1 cellular context compared by ENCODE assay signal in the genomic region with DNA sequence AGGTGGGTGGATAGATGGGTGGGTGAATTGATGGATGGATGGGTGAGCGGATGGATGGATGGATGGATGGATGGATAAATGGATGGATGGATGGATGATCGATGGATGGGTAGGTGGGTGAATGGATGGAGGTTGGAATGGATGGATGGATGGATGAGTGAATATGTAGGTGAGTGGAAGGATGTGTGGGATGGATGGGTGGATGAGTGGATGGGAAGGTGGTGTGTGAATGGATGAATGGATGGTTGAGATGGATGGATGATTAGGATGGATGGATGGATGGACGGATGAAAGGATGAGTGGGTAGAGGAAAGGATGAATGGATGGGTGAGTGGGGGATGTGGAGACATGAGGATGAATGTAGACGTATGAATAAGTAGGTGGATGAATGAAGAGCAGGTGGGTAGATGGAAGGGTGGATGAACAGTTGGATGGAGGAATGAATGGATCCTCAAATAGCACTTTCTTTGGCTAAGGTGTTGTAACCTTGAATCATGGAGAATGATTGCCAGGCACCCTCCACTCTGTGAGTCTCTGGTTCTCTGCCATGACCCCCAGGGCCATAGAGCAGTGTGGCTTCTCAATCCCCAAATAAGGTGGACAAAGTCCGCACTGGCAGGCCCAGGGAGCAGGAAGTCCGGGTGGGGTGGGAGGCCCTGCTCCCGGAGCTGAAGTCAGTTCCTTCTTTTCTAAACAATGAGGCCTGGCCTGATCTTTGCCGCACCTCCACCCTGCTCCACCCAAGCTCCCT.
TF ChIP-seq lines count a peak whose summit lies in the region.

No MANE protein-coding gene starts in this region.

TF ChIP-seq in HepG2, 621 proteins besides CTCF, POLR2A, EP300 and RAD21 (continued from another document and continues in another):
- no peak for TF ChIP-seq STAT6 (CRISPR knock-in tag; IDR thresholded peaks at IDR 0.05; ENCODE audit: borderline replicate concordance)
- TF ChIP-seq, protein P1, sequence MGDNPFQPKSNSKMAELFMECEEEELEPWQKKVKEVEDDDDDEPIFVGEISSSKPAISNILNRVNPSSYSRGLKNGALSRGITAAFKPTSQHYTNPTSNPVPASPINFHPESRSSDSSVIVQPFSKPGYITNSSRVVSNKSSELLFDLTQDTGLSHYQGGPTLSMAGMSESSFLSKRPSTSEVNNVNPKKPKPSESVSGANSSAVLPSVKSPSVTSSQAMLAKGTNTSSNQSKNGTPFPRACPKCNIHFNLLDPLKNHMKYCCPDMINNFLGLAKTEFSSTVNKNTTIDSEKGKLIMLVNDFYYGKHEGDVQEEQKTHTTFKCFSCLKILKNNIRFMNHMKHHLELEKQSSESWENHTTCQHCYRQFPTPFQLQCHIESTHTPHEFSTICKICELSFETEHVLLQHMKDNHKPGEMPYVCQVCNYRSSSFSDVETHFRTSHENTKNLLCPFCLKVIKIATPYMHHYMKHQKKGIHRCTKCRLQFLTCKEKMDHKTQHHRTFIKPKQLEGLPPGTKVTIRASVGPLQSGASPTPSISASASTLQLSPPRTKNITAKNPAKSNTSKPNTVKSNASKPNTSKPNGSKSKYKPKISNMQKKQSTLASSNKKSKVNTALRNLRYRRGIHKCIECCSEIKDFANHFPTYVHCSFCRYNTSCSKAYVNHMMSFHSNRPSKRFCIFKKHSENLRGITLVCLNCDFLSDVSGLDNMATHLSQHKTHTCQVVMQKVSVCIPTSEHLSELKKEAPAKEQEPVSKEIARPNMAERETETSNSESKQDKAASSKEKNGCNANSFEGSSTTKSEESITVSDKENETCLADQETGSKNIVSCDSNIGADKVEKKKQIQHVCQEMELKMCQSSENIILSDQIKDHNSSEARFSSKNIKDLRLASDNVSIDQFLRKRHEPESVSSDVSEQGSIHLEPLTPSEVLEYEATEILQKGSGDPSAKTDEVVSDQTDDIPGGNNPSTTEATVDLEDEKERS (CRISPR knock-in tag; IDR thresholded peaks at IDR 0.05): 0 out of 2 replicates have a peak, but pooled peaks have one; percentile 35
- no peak for TF ChIP-seq MNT (IDR thresholded peaks at IDR 0.05)
- TF ChIP-seq ARID2 (CRISPR knock-in tag; IDR thresholded peaks at IDR 0.05; ENCODE audit: borderline replicate concordance): no peak
- no peak for TF ChIP-seq ZBTB1 (CRISPR knock-in tag; IDR thresholded peaks at IDR 0.05; ENCODE audit: borderline replicate concordance)
- TF ChIP-seq MAFK (conservative IDR thresholded peaks at IDR 0.05 in 1 of 2, IDR thresholded peaks at IDR 0.05 in 1 of 2; ENCODE audit: low read length in 2 of 2): no peak
- no peak; the same call in 1 of the 2 replicates for TF ChIP-seq ZNF614 (CRISPR knock-in tag; IDR thresholded peaks at IDR 0.05; ENCODE audit: borderline replicate concordance)
- TF ChIP-seq, protein P2, sequence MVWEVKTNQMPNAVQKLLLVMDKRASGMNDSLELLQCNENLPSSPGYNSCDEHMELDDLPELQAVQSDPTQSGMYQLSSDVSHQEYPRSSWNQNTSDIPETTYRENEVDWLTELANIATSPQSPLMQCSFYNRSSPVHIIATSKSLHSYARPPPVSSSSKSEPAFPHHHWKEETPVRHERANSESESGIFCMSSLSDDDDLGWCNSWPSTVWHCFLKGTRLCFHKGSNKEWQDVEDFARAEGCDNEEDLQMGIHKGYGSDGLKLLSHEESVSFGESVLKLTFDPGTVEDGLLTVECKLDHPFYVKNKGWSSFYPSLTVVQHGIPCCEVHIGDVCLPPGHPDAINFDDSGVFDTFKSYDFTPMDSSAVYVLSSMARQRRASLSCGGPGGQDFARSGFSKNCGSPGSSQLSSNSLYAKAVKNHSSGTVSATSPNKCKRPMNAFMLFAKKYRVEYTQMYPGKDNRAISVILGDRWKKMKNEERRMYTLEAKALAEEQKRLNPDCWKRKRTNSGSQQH (CRISPR knock-in tag; IDR thresholded peaks at IDR 0.05; ENCODE audit: low read depth): peak; percentile 68; the same call in 1 of the 2 replicates
- no peak for TF ChIP-seq ZNF773 (CRISPR knock-in tag; IDR thresholded peaks at IDR 0.05; ENCODE audit: borderline replicate concordance)
- TF ChIP-seq ZNF101 (CRISPR knock-in tag; IDR thresholded peaks at IDR 0.05; ENCODE audit: borderline replicate concordance, low read depth): no peak
- TF ChIP-seq, protein P3, sequence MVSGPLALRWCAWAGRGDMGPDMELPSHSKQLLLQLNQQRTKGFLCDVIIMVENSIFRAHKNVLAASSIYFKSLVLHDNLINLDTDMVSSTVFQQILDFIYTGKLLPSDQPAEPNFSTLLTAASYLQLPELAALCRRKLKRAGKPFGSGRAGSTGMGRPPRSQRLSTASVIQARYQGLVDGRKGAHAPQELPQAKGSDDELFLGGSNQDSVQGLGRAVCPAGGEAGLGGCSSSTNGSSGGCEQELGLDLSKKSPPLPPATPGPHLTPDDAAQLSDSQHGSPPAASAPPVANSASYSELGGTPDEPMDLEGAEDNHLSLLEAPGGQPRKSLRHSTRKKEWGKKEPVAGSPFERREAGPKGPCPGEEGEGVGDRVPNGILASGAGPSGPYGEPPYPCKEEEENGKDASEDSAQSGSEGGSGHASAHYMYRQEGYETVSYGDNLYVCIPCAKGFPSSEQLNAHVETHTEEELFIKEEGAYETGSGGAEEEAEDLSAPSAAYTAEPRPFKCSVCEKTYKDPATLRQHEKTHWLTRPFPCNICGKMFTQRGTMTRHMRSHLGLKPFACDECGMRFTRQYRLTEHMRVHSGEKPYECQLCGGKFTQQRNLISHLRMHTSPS (CRISPR knock-in tag; IDR thresholded peaks at IDR 0.05; ENCODE audit: low read depth): no peak
- TF ChIP-seq, protein P4, sequence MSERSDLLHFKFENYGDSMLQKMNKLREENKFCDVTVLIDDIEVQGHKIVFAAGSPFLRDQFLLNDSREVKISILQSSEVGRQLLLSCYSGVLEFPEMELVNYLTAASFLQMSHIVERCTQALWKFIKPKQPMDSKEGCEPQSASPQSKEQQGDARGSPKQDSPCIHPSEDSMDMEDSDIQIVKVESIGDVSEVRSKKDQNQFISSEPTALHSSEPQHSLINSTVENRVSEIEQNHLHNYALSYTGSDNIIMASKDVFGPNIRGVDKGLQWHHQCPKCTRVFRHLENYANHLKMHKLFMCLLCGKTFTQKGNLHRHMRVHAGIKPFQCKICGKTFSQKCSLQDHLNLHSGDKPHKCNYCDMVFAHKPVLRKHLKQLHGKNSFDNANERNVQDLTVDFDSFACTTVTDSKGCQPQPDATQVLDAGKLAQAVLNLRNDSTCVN (CRISPR knock-in tag; IDR thresholded peaks at IDR 0.05; ENCODE audit: borderline replicate concordance): peak; percentile 59; the same call in 1 of the 2 replicates
- no peak for TF ChIP-seq ZEB1 (IDR thresholded peaks at IDR 0.05; ENCODE audit: insufficient replicate concordance, low read depth)
- TF ChIP-seq, protein P5, sequence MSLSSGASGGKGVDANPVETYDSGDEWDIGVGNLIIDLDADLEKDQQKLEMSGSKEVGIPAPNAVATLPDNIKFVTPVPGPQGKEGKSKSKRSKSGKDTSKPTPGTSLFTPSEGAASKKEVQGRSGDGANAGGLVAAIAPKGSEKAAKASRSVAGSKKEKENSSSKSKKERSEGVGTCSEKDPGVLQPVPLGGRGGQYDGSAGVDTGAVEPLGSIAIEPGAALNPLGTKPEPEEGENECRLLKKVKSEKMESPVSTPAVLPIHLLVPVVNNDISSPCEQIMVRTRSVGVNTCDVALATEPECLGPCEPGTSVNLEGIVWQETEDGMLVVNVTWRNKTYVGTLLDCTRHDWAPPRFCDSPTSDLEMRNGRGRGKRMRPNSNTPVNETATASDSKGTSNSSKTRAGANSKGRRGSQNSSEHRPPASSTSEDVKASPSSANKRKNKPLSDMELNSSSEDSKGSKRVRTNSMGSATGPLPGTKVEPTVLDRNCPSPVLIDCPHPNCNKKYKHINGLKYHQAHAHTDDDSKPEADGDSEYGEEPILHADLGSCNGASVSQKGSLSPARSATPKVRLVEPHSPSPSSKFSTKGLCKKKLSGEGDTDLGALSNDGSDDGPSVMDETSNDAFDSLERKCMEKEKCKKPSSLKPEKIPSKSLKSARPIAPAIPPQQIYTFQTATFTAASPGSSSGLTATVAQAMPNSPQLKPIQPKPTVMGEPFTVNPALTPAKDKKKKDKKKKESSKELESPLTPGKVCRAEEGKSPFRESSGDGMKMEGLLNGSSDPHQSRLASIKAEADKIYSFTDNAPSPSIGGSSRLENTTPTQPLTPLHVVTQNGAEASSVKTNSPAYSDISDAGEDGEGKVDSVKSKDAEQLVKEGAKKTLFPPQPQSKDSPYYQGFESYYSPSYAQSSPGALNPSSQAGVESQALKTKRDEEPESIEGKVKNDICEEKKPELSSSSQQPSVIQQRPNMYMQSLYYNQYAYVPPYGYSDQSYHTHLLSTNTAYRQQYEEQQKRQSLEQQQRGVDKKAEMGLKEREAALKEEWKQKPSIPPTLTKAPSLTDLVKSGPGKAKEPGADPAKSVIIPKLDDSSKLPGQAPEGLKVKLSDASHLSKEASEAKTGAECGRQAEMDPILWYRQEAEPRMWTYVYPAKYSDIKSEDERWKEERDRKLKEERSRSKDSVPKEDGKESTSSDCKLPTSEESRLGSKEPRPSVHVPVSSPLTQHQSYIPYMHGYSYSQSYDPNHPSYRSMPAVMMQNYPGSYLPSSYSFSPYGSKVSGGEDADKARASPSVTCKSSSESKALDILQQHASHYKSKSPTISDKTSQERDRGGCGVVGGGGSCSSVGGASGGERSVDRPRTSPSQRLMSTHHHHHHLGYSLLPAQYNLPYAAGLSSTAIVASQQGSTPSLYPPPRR (CRISPR knock-in tag; IDR thresholded peaks at IDR 0.05; ENCODE audit: borderline replicate concordance): no peak
- TF ChIP-seq, protein P6, sequence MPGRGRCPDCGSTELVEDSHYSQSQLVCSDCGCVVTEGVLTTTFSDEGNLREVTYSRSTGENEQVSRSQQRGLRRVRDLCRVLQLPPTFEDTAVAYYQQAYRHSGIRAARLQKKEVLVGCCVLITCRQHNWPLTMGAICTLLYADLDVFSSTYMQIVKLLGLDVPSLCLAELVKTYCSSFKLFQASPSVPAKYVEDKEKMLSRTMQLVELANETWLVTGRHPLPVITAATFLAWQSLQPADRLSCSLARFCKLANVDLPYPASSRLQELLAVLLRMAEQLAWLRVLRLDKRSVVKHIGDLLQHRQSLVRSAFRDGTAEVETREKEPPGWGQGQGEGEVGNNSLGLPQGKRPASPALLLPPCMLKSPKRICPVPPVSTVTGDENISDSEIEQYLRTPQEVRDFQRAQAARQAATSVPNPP (CRISPR knock-in tag; IDR thresholded peaks at IDR 0.05): no peak
- TF ChIP-seq SMC3 (IDR thresholded peaks at IDR 0.05; ENCODE audit: low read length): no peak
- TF ChIP-seq, protein P7, sequence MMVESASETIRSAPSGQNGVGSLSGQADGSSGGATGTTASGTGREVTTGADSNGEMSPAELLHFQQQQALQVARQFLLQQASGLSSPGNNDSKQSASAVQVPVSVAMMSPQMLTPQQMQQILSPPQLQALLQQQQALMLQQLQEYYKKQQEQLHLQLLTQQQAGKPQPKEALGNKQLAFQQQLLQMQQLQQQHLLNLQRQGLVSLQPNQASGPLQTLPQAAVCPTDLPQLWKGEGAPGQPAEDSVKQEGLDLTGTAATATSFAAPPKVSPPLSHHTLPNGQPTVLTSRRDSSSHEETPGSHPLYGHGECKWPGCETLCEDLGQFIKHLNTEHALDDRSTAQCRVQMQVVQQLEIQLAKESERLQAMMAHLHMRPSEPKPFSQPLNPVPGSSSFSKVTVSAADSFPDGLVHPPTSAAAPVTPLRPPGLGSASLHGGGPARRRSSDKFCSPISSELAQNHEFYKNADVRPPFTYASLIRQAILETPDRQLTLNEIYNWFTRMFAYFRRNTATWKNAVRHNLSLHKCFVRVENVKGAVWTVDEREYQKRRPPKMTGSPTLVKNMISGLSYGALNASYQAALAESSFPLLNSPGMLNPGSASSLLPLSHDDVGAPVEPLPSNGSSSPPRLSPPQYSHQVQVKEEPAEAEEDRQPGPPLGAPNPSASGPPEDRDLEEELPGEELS (CRISPR knock-in tag; IDR thresholded peaks at IDR 0.05): peak; percentile 47; the same call in 1 of the 2 replicates
- TF ChIP-seq STAT5B (CRISPR knock-in tag; IDR thresholded peaks at IDR 0.05): no peak
